1 cellular context compared by ENCODE assay signal in genomic region chr5:60395712-60396329, GRCh38.
TF ChIP-seq lines count a peak whose summit lies in the region.

No MANE protein-coding gene starts in this region.

TF ChIP-seq in WTC11, 78 proteins besides CTCF, POLR2A, EP300 and RAD21 (continued from another document):
- TF ChIP-seq ZMAT4 (CRISPR knock-in tag; IDR thresholded peaks at IDR 0.05) (no peak), RELA (CRISPR knock-in tag; IDR thresholded peaks at IDR 0.05; ENCODE audit: borderline replicate concordance) (no peak), ZNF121 (CRISPR knock-in tag; IDR thresholded peaks at IDR 0.05) (no peak)
